ENCODE assay signal across 9 cellular contexts in the genomic region with DNA sequence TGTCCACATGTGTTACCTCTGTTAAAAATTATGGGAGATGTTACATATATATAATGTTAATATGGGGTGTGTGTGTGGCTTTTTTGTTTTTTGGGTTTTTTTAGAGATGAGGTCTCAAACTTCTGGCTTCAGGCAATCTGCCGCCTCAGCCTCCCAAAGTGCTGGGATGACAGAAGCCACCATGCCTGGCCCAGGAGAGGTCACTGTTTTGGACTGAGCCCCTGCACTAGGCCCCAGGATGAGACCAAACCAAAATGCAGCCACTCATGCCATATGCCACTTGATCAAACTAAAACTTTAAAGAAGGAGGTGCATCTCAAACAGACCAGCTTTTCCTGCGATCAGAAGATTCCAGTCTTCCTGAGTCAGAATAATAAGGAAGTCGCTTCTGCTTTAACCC.
"Had no signal": no experiment of that assay in that cellular context is flagged by ENCODE, and none has a peak within 500 bp of the region (broad histone marks: within the 10 kb centered on the region; RNA-seq: fewer than 3 reads in every experiment).

No MANE protein-coding gene starts in this region.

- H3K4me3 ChIP-seq: mucosa of descending colon, skin epidermis had no signal

- ATAC-seq: mucosa of descending colon; naive thymus-derived CD8-positive, alpha-beta T cell; T-helper 17 cell had no signal

- H3K27me3 Mint-ChIP-seq: T-helper 17 cell had no signal

- DNase-seq: activated naive CD4-positive, alpha-beta T cell; central memory CD4-positive, alpha-beta T cell; effector memory CD4-positive, alpha-beta T cell; hypothalamus; mucosa of descending colon; naive thymus-derived CD8-positive, alpha-beta T cell; SHP77 treated with DMSO at 0.1 percent for 48 hours; T-helper 17 cell had no signal

- H3K27ac ChIP-seq: skin epidermis had no signal
